In the genomic region with DNA sequence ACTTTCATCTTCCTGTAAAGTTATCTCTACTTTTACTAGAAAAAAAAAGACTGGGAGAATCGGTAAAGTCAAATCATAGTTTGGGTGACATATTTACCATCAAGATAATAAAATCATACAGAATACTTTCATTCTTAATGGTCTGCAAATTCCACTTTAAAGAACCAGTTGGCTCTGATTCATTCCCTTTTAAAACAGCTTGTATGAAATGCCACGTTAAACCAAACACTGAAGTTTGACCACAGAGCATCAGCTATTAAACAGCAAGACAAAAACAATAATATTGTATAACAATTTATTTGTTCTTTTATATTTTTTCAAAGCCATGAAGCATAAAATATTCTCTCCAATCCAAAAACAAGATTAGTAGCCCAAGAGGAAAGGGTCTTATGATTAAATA, we compare ENCODE assay signal across 17 cellular contexts.
"Had no signal": no experiment of that assay in that cellular context is flagged by ENCODE, and none has a peak within 500 bp of the region (broad histone marks: within the 10 kb centered on the region; RNA-seq: fewer than 3 reads in every experiment).

No MANE protein-coding gene starts in this region.

- H3K4me1 ChIP-seq: right lobe of liver, upper lobe of right lung had no signal

- DNase-seq: activated CD4-positive, alpha-beta T cell treated with anti-CD3 and anti-CD28 coated beads, Interleukin-2, amount 50 U/mL, for 1 hour; activated naive CD8-positive, alpha-beta T cell treated with anti-CD3 and anti-CD28 coated beads, Interleukin-2, amount 10 ng/mL, durations not matched to agents 7 days and 5 days; aorta; foreskin melanocyte; head of caudate nucleus; immature natural killer cell; ovary; right lobe of liver; stimulated activated CD4-positive, alpha-beta T cell treated with anti-CD3 and anti-CD28 coated beads, Interleukin-1b, Interleukin-23, amount 100 ng/mL, for 48 hours; stomach; T-cell; T-helper 9 cell; testis; upper lobe of right lung had no signal

- H3K36me3 Mint-ChIP-seq: activated naive CD8-positive, alpha-beta T cell treated with anti-CD3 and anti-CD28 coated beads, Interleukin-2, amount 10 ng/mL, durations not matched to agents 7 days and 5 days; immature natural killer cell; T-cell had no signal

- H3K27ac Mint-ChIP-seq: activated naive CD8-positive, alpha-beta T cell treated with anti-CD3 and anti-CD28 coated beads, Interleukin-2, amount 10 ng/mL, durations not matched to agents 7 days and 5 days; activated T-helper 1 cell treated with anti-CD3 and anti-CD28 coated beads, Interleukin-12 subunit alpha, Interleukin-12 subunit beta, Interleukin-2, Interleukin-4 antibody, amounts not matched to agents 30 ng/mL and 10 ng/mL and 1 ng/mL, durations not matched to agents 14 hours and 24 hours and 36 hours; immature natural killer cell; T-cell had no signal

- H3K4me1 Mint-ChIP-seq: activated naive CD8-positive, alpha-beta T cell treated with anti-CD3 and anti-CD28 coated beads, Interleukin-2, amount 10 ng/mL, durations not matched to agents 7 days and 5 days; T-cell had no signal

- H3K9me3 ChIP-seq: esophagus muscularis mucosa, ovary, right lobe of liver, stomach, testis, upper lobe of right lung had no signal

- H3K4me3 ChIP-seq: esophagus muscularis mucosa, ovary, right lobe of liver, stomach, testis, upper lobe of right lung had no signal

- FAIRE-seq: colon had no signal

- H3K4me3 Mint-ChIP-seq: activated naive CD8-positive, alpha-beta T cell treated with anti-CD3 and anti-CD28 coated beads, Interleukin-2, amount 10 ng/mL, durations not matched to agents 7 days and 5 days; activated T-helper 1 cell treated with anti-CD3 and anti-CD28 coated beads, Interleukin-12 subunit alpha, Interleukin-12 subunit beta, Interleukin-2, Interleukin-4 antibody, amounts not matched to agents 30 ng/mL and 10 ng/mL and 1 ng/mL, durations not matched to agents 14 hours and 24 hours and 36 hours; immature natural killer cell; T-cell had no signal

- H3K9me3 Mint-ChIP-seq: activated naive CD8-positive, alpha-beta T cell treated with anti-CD3 and anti-CD28 coated beads, Interleukin-2, amount 10 ng/mL, durations not matched to agents 7 days and 5 days; activated T-helper 1 cell treated with anti-CD3 and anti-CD28 coated beads, Interleukin-12 subunit alpha, Interleukin-12 subunit beta, Interleukin-2, Interleukin-4 antibody, amounts not matched to agents 30 ng/mL and 10 ng/mL and 1 ng/mL, durations not matched to agents 14 hours and 24 hours and 36 hours; T-cell had no signal

- H3K27me3 ChIP-seq: esophagus muscularis mucosa, ovary, right lobe of liver, stomach, testis, upper lobe of right lung had no signal

- H3K36me3 ChIP-seq: esophagus muscularis mucosa, ovary, right lobe of liver, stomach, upper lobe of right lung had no signal
